ENCODE assay signal across 8 cellular contexts in the genomic region with DNA sequence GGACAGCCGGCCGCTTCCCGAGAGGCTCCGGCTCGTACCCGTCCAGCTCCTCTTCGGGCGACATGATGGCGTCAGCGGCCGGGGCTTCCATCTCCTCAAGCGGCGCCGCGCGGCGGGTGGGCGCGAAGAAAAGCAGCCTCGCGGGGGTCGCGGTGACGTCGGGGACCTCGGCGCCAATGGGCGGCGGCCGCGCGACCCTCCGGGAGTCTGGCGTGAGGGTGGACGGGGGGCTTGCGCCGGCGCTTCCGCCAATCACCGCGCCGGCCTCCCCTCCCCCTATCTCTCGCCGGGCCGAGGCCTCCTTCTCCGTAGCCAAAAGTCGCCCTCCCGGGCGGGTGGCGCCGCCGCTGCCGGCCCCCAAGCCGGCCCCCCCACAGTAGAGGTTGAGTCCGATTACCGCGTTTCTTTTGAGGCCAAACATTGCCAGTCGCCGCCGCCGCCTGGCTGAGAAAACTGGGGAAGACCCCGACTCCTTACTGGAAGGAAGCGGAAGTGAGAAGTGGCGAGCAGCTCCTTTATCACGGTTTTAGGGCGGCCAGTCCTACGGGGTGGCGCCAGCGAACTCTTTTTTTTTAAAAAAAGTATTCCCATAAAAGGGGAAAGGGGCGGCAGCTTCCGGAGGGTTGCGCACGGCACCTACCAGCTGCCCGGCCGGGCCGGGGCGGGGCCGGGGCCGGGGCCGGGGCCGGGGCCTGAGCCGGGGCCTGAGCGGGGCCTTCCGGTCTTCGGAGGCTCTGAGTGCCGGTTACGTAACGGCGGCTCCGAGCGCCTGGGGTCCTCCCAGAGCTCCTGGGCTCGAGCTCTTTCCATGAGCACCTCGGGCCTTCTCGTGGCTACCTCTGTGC. TPM values are rescaled to one million over a fixed set of nuclear protein-coding genes. Genes with fewer than 3 reads are reported as not detected.
DNase-seq lines count a peak whose midpoint lies in the region; ATAC-seq and TF ChIP-seq lines count a peak whose summit lies in the region.

A gene (minus strand): TSS at position 501 of the 845 bp plus-strand sequence. CDS start 80 bp downstream, at position 421.

- H3K27ac ChIP-seq in right lobe of liver, result peak within 1 kb of the TSS; percentile 96 to 99 (median 99)

- TF ChIP-seq CTCF in CD14-positive monocyte (IDR thresholded peaks at IDR 0.05) (no peak), right lobe of liver (IDR thresholded peaks at IDR 0.05) (peak in 1 of 4 donors; percentile 13)

- DNase-seq in CD14-positive monocyte (ENCODE audit: low spot score) (peak; percentile 94), NCI-H774 (lab: John Stamatoyannopoulos, UW) (peak; percentile 97), dermis microvascular lymphatic vessel endothelial cell (ENCODE audit: low read depth in 2 of 2) (peak; percentile 91 to 96), right lobe of liver (peak; percentile 95 to 96 (median 95))
- peak; percentile 95 for DNase-seq in activated CD4-positive, alpha-beta memory T cell treated with anti-CD3 and anti-CD28 coated beads for 36 hours
- DNase-seq in stimulated activated CD4-positive, alpha-beta T cell treated with anti-CD3 and anti-CD28 coated beads, Interleukin-4, amount 100 ng/mL, for 24 hours, result peak; percentile 87

- CTCF ChIA-PET in activated CD4-positive, alpha-beta memory T cell treated with anti-CD3 and anti-CD28 coated beads for 36 hours (lab: Charles Lee), result interaction anchor here (0.7 to 15.1 kb wide), 11 partner anchors 16 to 416 kb away, joined by 3 to 276 read pairs (median 4); a partner anchor contains a TSS

- peaks cover 43 to 49% of the 10 kb centered on the region in 2 donors for H3K36me3 Mint-ChIP-seq in CD14-positive monocyte
- peaks cover 49% of the 10 kb centered on the region for H3K36me3 Mint-ChIP-seq in activated CD4-positive, alpha-beta memory T cell treated with anti-CD3 and anti-CD28 coated beads for 36 hours

- no peaks in the 10 kb centered on the region for H3K9me3 ChIP-seq in right lobe of liver

- ATAC-seq in GM19395 (IDR thresholded peaks at IDR 0.05; ENCODE audit: unreplicated experiment) (peak; percentile 89), HG03558 (IDR thresholded peaks at IDR 0.05; ENCODE audit: extremely low read depth, unreplicated experiment) (peak; percentile 79), right lobe of liver (peak; percentile 80 to 96 (median 84))

- H3K27me3 Mint-ChIP-seq in CD14-positive monocyte (ENCODE audit: low read depth in 3 of 3), result peaks cover 0 to 8% (median 2%) of the 10 kb centered on the region in 3 donors
- peaks cover 2% of the 10 kb centered on the region for H3K27me3 Mint-ChIP-seq in activated CD4-positive, alpha-beta memory T cell treated with anti-CD3 and anti-CD28 coated beads for 36 hours

- H3K4me3 ChIP-seq in right lobe of liver, result peak within 1 kb of the TSS; percentile 61 to 99 (median 63)

- POLR2A ChIA-PET in activated CD4-positive, alpha-beta memory T cell treated with anti-CD3 and anti-CD28 coated beads for 36 hours (lab: Charles Lee), result interaction anchor here (0.6 to 12.6 kb wide), 18 partner anchors 10 to 492 kb away, joined by 3 to 527 read pairs (median 4); a partner anchor contains a TSS

- H3K27me3 ChIP-seq in right lobe of liver, result no peaks in the 10 kb centered on the region

- under 1% methylated on average over 38 of the region's 94 CpGs for WGBS in right lobe of liver (ENCODE audit: insufficient coverage, low coverage, low lambda C conversion rate, missing lambda C conversion rate)

- peak; percentile 98 for TF ChIP-seq POLR2A in right lobe of liver (IDR thresholded peaks at IDR 0.05)

- peak within 1 kb of the TSS; percentile 98 to 100 (median 98) for H3K27ac Mint-ChIP-seq in CD14-positive monocyte
- peak within 1 kb of the TSS; percentile 98 for H3K27ac Mint-ChIP-seq in activated CD4-positive, alpha-beta memory T cell treated with anti-CD3 and anti-CD28 coated beads for 36 hours

- peaks cover 11 to 35% (median 24%) of the 10 kb centered on the region in 4 donors for H3K36me3 ChIP-seq in right lobe of liver

- intact Hi-C loops in CD14-positive monocyte (cut with micrococcal nuclease) (loop anchor here (2.0 to 5.0 kb wide), 3 partner anchors 33 to 49 kb away; a partner anchor contains a TSS), right lobe of liver (cut with DNase I) (loop anchor here in 1 of 2 donors (5.0 kb wide), 1 partner anchor 33 kb away; no protein-coding TSS in a partner anchor)
- intact Hi-C loops in activated CD4-positive, alpha-beta memory T cell treated with anti-CD3 and anti-CD28 coated beads for 36 hours (cut with micrococcal nuclease), result loop anchor here (1.0 kb wide), 2 partner anchors 12 to 50 kb away; a partner anchor contains a TSS

- peak within 1 kb of the TSS; percentile 96 to 99 for H3K4me3 Mint-ChIP-seq in CD14-positive monocyte
- H3K4me3 Mint-ChIP-seq in activated CD4-positive, alpha-beta memory T cell treated with anti-CD3 and anti-CD28 coated beads for 36 hours, result peak within 1 kb of the TSS; percentile 93

- peaks cover 0 to 18% (median 6%) of the 10 kb centered on the region in 4 donors for H3K4me1 ChIP-seq in right lobe of liver

- peaks cover 5 to 18% (median 12%) of the 10 kb centered on the region in 7 donors for H3K9me3 Mint-ChIP-seq in CD14-positive monocyte
- H3K9me3 Mint-ChIP-seq in activated CD4-positive, alpha-beta memory T cell treated with anti-CD3 and anti-CD28 coated beads for 36 hours, result no peaks in the 10 kb centered on the region

- H3K4me1 Mint-ChIP-seq in CD14-positive monocyte, result peaks cover 45% of the 10 kb centered on the region
- peaks cover 27% of the 10 kb centered on the region for H3K4me1 Mint-ChIP-seq in activated CD4-positive, alpha-beta memory T cell treated with anti-CD3 and anti-CD28 coated beads for 36 hours (ENCODE audit: low read depth)

RNA-seq across cellular contexts. Expression of the gene that starts here (rescaled TPM):
- polyA plus RNA-seq in CD14-positive monocyte, result 100 to 1,000 TPM; 287 to 301 TPM
- 100 to 1,000 TPM; 280 to 288 TPM for total RNA-seq in activated CD4-positive, alpha-beta memory T cell treated with anti-CD3 and anti-CD28 coated beads for 36 hours
- total RNA-seq in dermis microvascular lymphatic vessel endothelial cell (149 and 187 TPM in 2 replicates), right lobe of liver (100 to 1,000 TPM in 5 of 6 experiments, 10 to 100 TPM in 1; 83.6 to 266 (median 158) TPM)

Comparison
In these comparisons a context has a peak if more than half of its experiments do, and no peak if none do; other contexts are left out.
1. Peak in every context shown above with its lines: DNase-seq, ATAC-seq, H3K4me3 ChIP-seq and H3K27ac ChIP-seq.